In genomic region chr7:149529136-149529718, GRCh38 we compare ENCODE assay signal across 26 cellular contexts. TPM values are rescaled to one million over a fixed set of nuclear protein-coding genes. Genes with fewer than 3 reads are reported as not detected.
DNase-seq lines count a peak whose midpoint lies in the region; ATAC-seq and TF ChIP-seq lines count a peak whose summit lies in the region.
"Had no signal": no experiment of that assay in that cellular context is flagged by ENCODE, and none has a peak within 500 bp of the region (broad histone marks: within the 10 kb centered on the region; RNA-seq: fewer than 3 reads in every experiment).

No MANE protein-coding gene starts in this region.

- POLR2A ChIA-PET in activated CD4-positive, alpha-beta T cell treated with anti-CD3 and anti-CD28 coated beads for 36 hours (lab: Charles Lee): no interaction called here

- peaks cover 21% of the 10 kb centered on the region for H3K36me3 Mint-ChIP-seq in activated CD4-positive, alpha-beta T cell treated with anti-CD3 and anti-CD28 coated beads for 36 hours (ENCODE audit: low read depth)
- H3K36me3 Mint-ChIP-seq in neural progenitor cell: no peaks in the 10 kb centered on the region
- H3K36me3 Mint-ChIP-seq in glutamatergic neuron (ENCODE audit: unreplicated experiment): peaks cover 7% of the 10 kb centered on the region

- no peak overlapping the region for H3K14ac ChIP-seq in neuronal stem cell (ENCODE audit: low read length)

- no peak overlapping the region for H3K4ac ChIP-seq in neuronal stem cell (ENCODE audit: low read length)

- H3K4me2 ChIP-seq in neural progenitor cell (no peak overlapping the region), neuronal stem cell (ENCODE audit: insufficient read depth, low read length, poor library complexity, severe bottlenecking) (no peak overlapping the region)
- H3K4me2 ChIP-seq: hepatocyte had no signal

- no peak for TF ChIP-seq POLR2A in erythroblast (IDR thresholded peaks at IDR 0.05; ENCODE audit: low read length)

- no peaks in the 10 kb centered on the region for H3K79me2 ChIP-seq in neural progenitor cell (ENCODE audit: low read depth)
- H3K79me2 ChIP-seq: hepatocyte had no signal

- no peaks in the 10 kb centered on the region for H3K27me3 ChIP-seq in neural progenitor cell
- no peaks in the 10 kb centered on the region for H3K27me3 ChIP-seq in neuronal stem cell (ENCODE audit: control insufficient read depth in 3 of 3, insufficient read depth in 3 of 3, low read depth in 1 of 3, low read length in 3 of 3)
- H3K27me3 ChIP-seq: body of pancreas, colonic mucosa, hepatocyte, ovary, right atrium auricular region, vagina had no signal

- no CpG with 5 or more reads among the region's 4 CpGs for WGBS in neuronal stem cell (ENCODE audit: extremely low coverage in 2 of 2, insufficient read length in 2 of 2, insufficient replicate concordance in 1 of 2), 2 donors

- H3K4me1 Mint-ChIP-seq in activated CD4-positive, alpha-beta T cell treated with anti-CD3 and anti-CD28 coated beads for 36 hours: no peaks in the 10 kb centered on the region
- H3K4me1 Mint-ChIP-seq in neural progenitor cell (no peaks in the 10 kb centered on the region), glutamatergic neuron (ENCODE audit: low read depth, unreplicated experiment) (no peaks in the 10 kb centered on the region)
- H3K4me1 Mint-ChIP-seq: activated naive CD4-positive, alpha-beta T cell treated with anti-CD3 and anti-CD28 coated beads, Interleukin-2, amount 50 U/mL, for 24 hours; T-helper 17 cell; WTC11 had no signal

- peaks cover 32% of the 10 kb centered on the region for H3K9me3 Mint-ChIP-seq in activated CD4-positive, alpha-beta T cell treated with anti-CD3 and anti-CD28 coated beads for 36 hours (ENCODE audit: low read depth)
- H3K9me3 Mint-ChIP-seq in neural progenitor cell (peaks cover 42% of the 10 kb centered on the region), glutamatergic neuron (ENCODE audit: unreplicated experiment) (peaks cover 3% of the 10 kb centered on the region)

- H2BK15ac ChIP-seq in neuronal stem cell (ENCODE audit: low read length): no peak overlapping the region

- H3K36me3 ChIP-seq in neural progenitor cell (no peaks in the 10 kb centered on the region), neuronal stem cell (replicated peaks in 1 of 2; ENCODE audit: control insufficient read depth in 2 of 2, insufficient read depth in 2 of 2, low read length in 2 of 2) (no peaks in the 10 kb centered on the region)
- H3K36me3 ChIP-seq: colonic mucosa, ovary, right atrium auricular region, vagina had no signal

- CTCF ChIA-PET in activated CD4-positive, alpha-beta T cell treated with anti-CD3 and anti-CD28 coated beads for 36 hours (lab: Charles Lee): no interaction called here

- DNase-seq in activated CD4-positive, alpha-beta T cell treated with anti-CD3 and anti-CD28 coated beads for 36 hours: peak; percentile 11
- no peak for DNase-seq in activated CD4-positive, alpha-beta T cell treated with anti-CD3 and anti-CD28 coated beads for 1 hour
- peak; percentile 13 for DNase-seq in OCI-M1 (lab: John Stamatoyannopoulos, UW)
- peak; percentile 8 to 23 for DNase-seq in erythroblast (lab: John Stamatoyannopoulos, UW)
- DNase-seq in neural progenitor cell (ENCODE audit: low spot score): peak; percentile 21
- no peak for DNase-seq in glutamatergic neuron
- DNase-seq in activated T-cell treated with anti-CD3 and anti-CD28 coated beads for 4 hours: no peak
- DNase-seq in neuronal stem cell (ENCODE audit: low spot score): no peak
- DNase-seq: activated CD4-positive, alpha-beta memory T cell treated with anti-CD3 and anti-CD28 coated beads for 36 hours; activated T-cell treated with anti-CD3 and anti-CD28 coated beads, Interleukin-2, amount 50 U/mL, for 4 hours; body of pancreas; colonic mucosa; KG1; kidney; NCI-H1092; NCI-H2029 treated with DMSO at 0.1 percent for 48 hours; ovary; stimulated activated CD4-positive, alpha-beta T cell treated with anti-CD3 and anti-CD28 coated beads, Interleukin-15, amount 100 ng/mL, for 24 hours; T-helper 17 cell had no signal

- no peak overlapping the region for H3K27ac ChIP-seq in neural progenitor cell
- no peak overlapping the region for H3K27ac ChIP-seq in neuronal stem cell (replicated peaks; ENCODE audit: low read length)
- H3K27ac ChIP-seq: body of pancreas, C4-2B, colonic mucosa, hepatocyte, ovary, right atrium auricular region, vagina had no signal

- TF ChIP-seq CTCF in neural progenitor cell (IDR thresholded peaks at IDR 0.05) (no peak), glutamatergic neuron (IDR thresholded peaks at IDR 0.05; ENCODE audit: partially characterized antibody, unreplicated experiment) (no peak)

- H3K4me1 ChIP-seq in neural progenitor cell (no peaks in the 10 kb centered on the region), neuronal stem cell (ENCODE audit: control insufficient read depth in 2 of 2, insufficient read depth in 1 of 2, low read depth in 1 of 2, low read length in 2 of 2) (no peaks in the 10 kb centered on the region)
- H3K4me1 ChIP-seq: body of pancreas, colonic mucosa, right atrium auricular region, vagina had no signal

- intact Hi-C loops in activated CD4-positive, alpha-beta T cell treated with anti-CD3 and anti-CD28 coated beads for 36 hours (cut with DNase I, micrococcal nuclease): no loop called here

- no peaks in the 10 kb centered on the region for H3K27me3 Mint-ChIP-seq in activated CD4-positive, alpha-beta T cell treated with anti-CD3 and anti-CD28 coated beads for 36 hours
- H3K27me3 Mint-ChIP-seq in neural progenitor cell (ENCODE audit: insufficient read depth, low read depth): peaks cover 4% of the 10 kb centered on the region
- H3K27me3 Mint-ChIP-seq in glutamatergic neuron (ENCODE audit: unreplicated experiment): no peaks in the 10 kb centered on the region
- H3K27me3 Mint-ChIP-seq: activated CD4-positive, alpha-beta memory T cell treated with anti-CD3 and anti-CD28 coated beads for 36 hours; T-helper 17 cell had no signal

- H4K91ac ChIP-seq in neuronal stem cell (ENCODE audit: low read depth, low read length, poor library complexity): no peak overlapping the region

- H3K79me1 ChIP-seq in neuronal stem cell (ENCODE audit: low read depth, low read length): no peaks in the 10 kb centered on the region

- H2AFZ ChIP-seq in neural progenitor cell (replicated peaks) (no peak overlapping the region), neuronal stem cell (ENCODE audit: low read length) (no peak overlapping the region)
- H2AFZ ChIP-seq: hepatocyte had no signal

- H3F3A ChIP-seq in neural progenitor cell (ENCODE audit: low read depth): no peaks in the 10 kb centered on the region

- no peak overlapping the region for H3K18ac ChIP-seq in neuronal stem cell (ENCODE audit: low read length)

- H3K4me3 Mint-ChIP-seq in activated CD4-positive, alpha-beta T cell treated with anti-CD3 and anti-CD28 coated beads for 36 hours: no peak overlapping the region
- no peak overlapping the region for H3K4me3 Mint-ChIP-seq in neural progenitor cell
- H3K4me3 Mint-ChIP-seq in glutamatergic neuron (ENCODE audit: unreplicated experiment): no peak overlapping the region
- H3K4me3 Mint-ChIP-seq: activated CD4-positive, alpha-beta memory T cell treated with anti-CD3 and anti-CD28 coated beads for 36 hours; activated naive CD4-positive, alpha-beta T cell treated with anti-CD3 and anti-CD28 coated beads, Interleukin-2, amount 50 U/mL, for 24 hours; activated T-cell treated with anti-CD3 and anti-CD28 coated beads, Interleukin-2, amount 50 U/mL, for 4 hours; T-helper 17 cell; WTC11 had no signal

- H2BK120ac ChIP-seq in neuronal stem cell (ENCODE audit: low read depth, low read length): no peak overlapping the region

- no peak overlapping the region for H4K8ac ChIP-seq in neuronal stem cell (ENCODE audit: low read depth, low read length)

- H3K9me3 ChIP-seq in neural progenitor cell (ENCODE audit: low read depth): peaks cover 38% of the 10 kb centered on the region
- H3K9me3 ChIP-seq in neuronal stem cell (replicated peaks in 1 of 2; ENCODE audit: control insufficient read depth in 2 of 2, insufficient read depth in 1 of 2, low read depth in 1 of 2, low read length in 2 of 2): peaks cover 19 to 44% of the 10 kb centered on the region in 2 donors

- no peak overlapping the region for H3K27ac Mint-ChIP-seq in activated CD4-positive, alpha-beta T cell treated with anti-CD3 and anti-CD28 coated beads for 36 hours
- no peak overlapping the region for H3K27ac Mint-ChIP-seq in neural progenitor cell
- no peak overlapping the region for H3K27ac Mint-ChIP-seq in glutamatergic neuron (ENCODE audit: unreplicated experiment)
- H3K27ac Mint-ChIP-seq: activated CD4-positive, alpha-beta memory T cell treated with anti-CD3 and anti-CD28 coated beads for 36 hours; activated naive CD4-positive, alpha-beta T cell treated with anti-CD3 and anti-CD28 coated beads, Interleukin-2, amount 50 U/mL, for 24 hours; T-helper 17 cell; WTC11 had no signal

- H2BK5ac ChIP-seq in neuronal stem cell (ENCODE audit: low read length): no peak overlapping the region

- H3K9ac ChIP-seq in neural progenitor cell: no peak overlapping the region
- no peak overlapping the region for H3K9ac ChIP-seq in neuronal stem cell (ENCODE audit: low read depth, low read length, poor library complexity)

- H2BK12ac ChIP-seq in neuronal stem cell (ENCODE audit: low read length): no peak overlapping the region

- no peak overlapping the region for H3K23ac ChIP-seq in neuronal stem cell (ENCODE audit: low read depth, low read length, poor library complexity)

- no peak overlapping the region for H2AK5ac ChIP-seq in neuronal stem cell (ENCODE audit: low read depth, low read length)

- no peak for ATAC-seq in activated CD4-positive, alpha-beta T cell treated with anti-CD3 and anti-CD28 coated beads for 36 hours
- ATAC-seq: activated T-cell treated with anti-CD3 and anti-CD28 coated beads, Interleukin-2, amount 50 U/mL, for 4 hours; body of pancreas; T-helper 17 cell; WTC11 had no signal

- H3K4me3 ChIP-seq in neural progenitor cell: no peak overlapping the region
- H3K4me3 ChIP-seq in neuronal stem cell (ENCODE audit: low read length in 2 of 2): no peak overlapping the region
- H3K4me3 ChIP-seq: body of pancreas, colonic mucosa, hepatocyte, lung, ovary, right atrium auricular region, vagina had no signal

- H4K20me1 ChIP-seq in neural progenitor cell (ENCODE audit: low read depth): no peaks in the 10 kb centered on the region

RNA-seq across cellular contexts. Expression of gene ZNF746, which starts 31.6 kb away (rescaled TPM):
- total RNA-seq in activated CD4-positive, alpha-beta T cell treated with anti-CD3 and anti-CD28 coated beads for 36 hours: 10 to 100 TPM; 14.2 to 15.2 TPM
- total RNA-seq in neural progenitor cell (ENCODE audit: low replicate concordance): 11.0 and 24.1 TPM in 2 replicates
- 22.8 TPM for total RNA-seq in glutamatergic neuron (ENCODE audit: unreplicated experiment)
- 11.3 TPM for polyA plus RNA-seq in neuronal stem cell (2013, experiment 1 of 2)
- 11.9 TPM for polyA plus RNA-seq in neuronal stem cell (2013, experiment 2 of 2)

Comparison
In these comparisons a context has a peak if more than half of its experiments do, and no peak if none do; other contexts are left out.
1. DNase-seq: peak in activated CD4-positive, alpha-beta T cell treated with anti-CD3 and anti-CD28 coated beads for 36 hours (single experiment), OCI-M1 (single experiment), erythroblast (2 of 2) and neural progenitor cell (single experiment); none in activated CD4-positive, alpha-beta T cell treated with anti-CD3 and anti-CD28 coated beads for 1 hour (single experiment), glutamatergic neuron (single experiment), activated T-cell treated with anti-CD3 and anti-CD28 coated beads for 4 hours (single experiment) and neuronal stem cell (single experiment).